In the genomic region with DNA sequence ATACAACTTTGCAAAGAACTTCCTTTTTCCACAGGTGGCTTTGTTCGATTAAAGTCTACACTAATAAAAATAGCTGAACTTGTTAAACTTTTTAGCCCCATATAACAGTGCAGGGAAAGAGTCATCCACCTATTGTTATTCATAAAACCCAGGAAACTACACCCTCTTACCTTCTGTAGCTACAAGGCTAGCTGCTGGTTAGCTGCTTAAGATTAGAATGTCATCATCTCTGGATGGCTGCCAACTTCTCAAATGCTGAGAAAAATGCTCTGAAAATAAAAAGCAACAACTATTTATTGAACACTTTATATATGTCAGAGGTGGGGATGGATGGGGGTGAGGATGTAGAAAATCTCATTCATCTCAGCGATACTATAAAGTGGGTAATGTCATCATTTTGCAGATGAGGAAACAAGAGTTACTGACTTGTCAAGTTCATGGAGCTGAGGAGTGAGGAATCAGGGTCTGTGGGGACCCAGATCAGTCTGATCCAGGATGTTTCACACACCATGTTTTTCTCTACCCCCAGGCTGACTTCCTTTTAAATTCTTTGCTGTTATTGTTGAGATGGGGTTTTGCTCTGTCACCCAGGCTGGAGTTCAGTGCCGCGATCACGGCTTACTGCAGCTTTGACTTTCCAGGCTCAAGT, we compare ENCODE assay signal across 1 cellular context.
TF ChIP-seq lines count a peak whose summit lies in the region.

No MANE protein-coding gene starts in this region.

TF ChIP-seq in K562, 482 proteins besides CTCF, POLR2A, EP300 and RAD21 (continued from another document):
- TF ChIP-seq BRD9 (IDR thresholded peaks at IDR 0.05; ENCODE audit: low read depth, partially characterized antibody) (no peak), U2AF1 (optimal IDR thresholded peaks at IDR 0.05; ENCODE audit: low read depth, low read length) (no peak), ZFP30 (CRISPR knock-in tag; IDR thresholded peaks at IDR 0.05; ENCODE audit: borderline replicate concordance) (no peak), ZBTB26 (CRISPR knock-in tag; IDR thresholded peaks at IDR 0.05) (no peak), PRDM10 (IDR thresholded peaks at IDR 0.05; ENCODE audit: partially characterized antibody) (no peak), THAP12 (CRISPR knock-in tag; IDR thresholded peaks at IDR 0.05) (no peak), MAFK (IDR thresholded peaks at IDR 0.05; ENCODE audit: low read length) (peak; percentile 16; the same call in 1 of the 2 replicates)
